12 cellular contexts compared by ENCODE assay signal in genomic region chr3:14146381-14147062, GRCh38. TPM values are rescaled to one million over a fixed set of nuclear protein-coding genes. Genes with fewer than 3 reads are reported as not detected.
DNase-seq lines count a peak whose midpoint lies in the region; ATAC-seq, FAIRE-seq and TF ChIP-seq lines count a peak whose summit lies in the region.
"Had no signal": no experiment of that assay in that cellular context is flagged by ENCODE, and none has a peak within 500 bp of the region (broad histone marks: within the 10 kb centered on the region; RNA-seq: fewer than 3 reads in every experiment).

No MANE protein-coding gene starts in this region.

- H3K27me3 ChIP-seq in astrocyte (ENCODE audit: insufficient read depth, low read length) (no peaks in the 10 kb centered on the region), tibial nerve (no peaks in the 10 kb centered on the region)

- no peak for FAIRE-seq in astrocyte (lab: Jason Lieb, UNC)

- no peak overlapping the region for H3K27ac Mint-ChIP-seq in activated naive CD4-positive, alpha-beta T cell treated with anti-CD3 and anti-CD28 coated beads, Interleukin-2, amount 10 ng/mL, durations not matched to agents 7 days and 5 days
- H3K27ac Mint-ChIP-seq in astrocyte (ENCODE audit: unreplicated experiment) = peak overlapping the region; percentile 67

- DNase-seq in activated naive CD4-positive, alpha-beta T cell treated with anti-CD3 and anti-CD28 coated beads, Interleukin-2, amount 10 ng/mL, durations not matched to agents 7 days and 5 days = peak; percentile 17
- no peak for DNase-seq in activated naive CD4-positive, alpha-beta T cell treated with anti-CD3 and anti-CD28 coated beads, Interleukin-2, amount 50 U/mL, for 16 hours
- DNase-seq in astrocyte (ENCODE audit: low read depth) (no peak), mesenteric fat pad (ENCODE audit: low spot score) (peak; percentile 79), tibial nerve (ENCODE audit: low spot score in 2 of 2) (no peak)
- no peak for DNase-seq in stimulated activated CD4-positive, alpha-beta T cell treated with anti-CD3 and anti-CD28 coated beads, Interleukin-2, amount 100 ng/mL, for 48 hours
- DNase-seq: activated naive CD8-positive, alpha-beta T cell treated with anti-CD3 and anti-CD28 coated beads, Interleukin-2, amount 10 ng/mL, durations not matched to agents 7 days and 5 days; erythroblast; NCI-H1105; posterior cingulate gyrus had no signal

- no peaks in the 10 kb centered on the region for H3K27me3 Mint-ChIP-seq in activated naive CD4-positive, alpha-beta T cell treated with anti-CD3 and anti-CD28 coated beads, Interleukin-2, amount 10 ng/mL, durations not matched to agents 7 days and 5 days
- no peaks in the 10 kb centered on the region for H3K27me3 Mint-ChIP-seq in astrocyte (ENCODE audit: low read depth, unreplicated experiment)
- H3K27me3 Mint-ChIP-seq: activated naive CD8-positive, alpha-beta T cell treated with anti-CD3 and anti-CD28 coated beads, Interleukin-2, amount 10 ng/mL, durations not matched to agents 7 days and 5 days had no signal

- H3K4me3 ChIP-seq in astrocyte (ENCODE audit: insufficient read depth, low read depth, low read length) (no peak overlapping the region), tibial nerve (no peak overlapping the region)

- no peaks in the 10 kb centered on the region for H3K9me3 Mint-ChIP-seq in activated naive CD4-positive, alpha-beta T cell treated with anti-CD3 and anti-CD28 coated beads, Interleukin-2, amount 10 ng/mL, durations not matched to agents 7 days and 5 days
- H3K9me3 Mint-ChIP-seq in astrocyte (ENCODE audit: unreplicated experiment) = no peaks in the 10 kb centered on the region
- H3K9me3 Mint-ChIP-seq: activated naive CD8-positive, alpha-beta T cell treated with anti-CD3 and anti-CD28 coated beads, Interleukin-2, amount 10 ng/mL, durations not matched to agents 7 days and 5 days had no signal

- TF ChIP-seq POLR2A in tibial nerve (IDR thresholded peaks at IDR 0.05) = no peak

- H3K9ac ChIP-seq in astrocyte (ENCODE audit: low read length) = no peak overlapping the region

- CTCF ChIA-PET in activated naive CD4-positive, alpha-beta T cell treated with anti-CD3 and anti-CD28 coated beads, Interleukin-2, amount 10 ng/mL, durations not matched to agents 7 days and 5 days (lab: Charles Lee) = interaction anchor here (4.9 kb wide), 1 partner anchor 21 kb away, joined by 22 read pairs; the partner anchor contains the start of genes CHCHD4 and TMEM43

- H3K27ac ChIP-seq in astrocyte (ENCODE audit: low read depth, low read length) (no peak overlapping the region), tibial nerve (peak overlapping the region in 3 of 4 donors; percentile 80 to 96 (median 94))

- peaks cover 3% of the 10 kb centered on the region for H4K20me1 ChIP-seq in astrocyte (ENCODE audit: insufficient read depth, low read length)

- no peak overlapping the region for H2AFZ ChIP-seq in astrocyte (ENCODE audit: low read depth, low read length)

- peaks cover 45% of the 10 kb centered on the region for H3K36me3 Mint-ChIP-seq in activated naive CD4-positive, alpha-beta T cell treated with anti-CD3 and anti-CD28 coated beads, Interleukin-2, amount 10 ng/mL, durations not matched to agents 7 days and 5 days
- peaks cover 24% of the 10 kb centered on the region for H3K36me3 Mint-ChIP-seq in astrocyte (ENCODE audit: low read depth, unreplicated experiment)

- H3K4me1 Mint-ChIP-seq in activated naive CD4-positive, alpha-beta T cell treated with anti-CD3 and anti-CD28 coated beads, Interleukin-2, amount 10 ng/mL, durations not matched to agents 7 days and 5 days = peaks cover 40% of the 10 kb centered on the region
- peaks cover 43% of the 10 kb centered on the region for H3K4me1 Mint-ChIP-seq in astrocyte (ENCODE audit: low read depth, unreplicated experiment)

- no peak for TF ChIP-seq EP300 in tibial nerve (IDR thresholded peaks at IDR 0.05)

- WGBS in tibial nerve, 2 donors = 82 to 94% methylated on average over 10 of the region's 10 CpGs

- ATAC-seq in GM19035 (IDR thresholded peaks at IDR 0.05; ENCODE audit: unreplicated experiment) = no peak
- no peak for ATAC-seq in GM21526 (IDR thresholded peaks at IDR 0.05; ENCODE audit: low FRiP score, unreplicated experiment)

- H3K9me3 ChIP-seq in astrocyte (ENCODE audit: insufficient read depth, low read depth, low read length) = no peaks in the 10 kb centered on the region
- H3K9me3 ChIP-seq in tibial nerve = no peaks in the 10 kb centered on the region

- H3K4me3 Mint-ChIP-seq in activated naive CD4-positive, alpha-beta T cell treated with anti-CD3 and anti-CD28 coated beads, Interleukin-2, amount 10 ng/mL, durations not matched to agents 7 days and 5 days = no peak overlapping the region
- H3K4me3 Mint-ChIP-seq in astrocyte (ENCODE audit: unreplicated experiment) = no peak overlapping the region
- H3K4me3 Mint-ChIP-seq: activated naive CD8-positive, alpha-beta T cell treated with anti-CD3 and anti-CD28 coated beads, Interleukin-2, amount 10 ng/mL, durations not matched to agents 7 days and 5 days had no signal

- H3K79me2 ChIP-seq in astrocyte (ENCODE audit: insufficient read depth, low read length) = no peaks in the 10 kb centered on the region

- no peak overlapping the region for H3K4me2 ChIP-seq in astrocyte (ENCODE audit: low read length)

- peaks cover 13% of the 10 kb centered on the region for H3K36me3 ChIP-seq in astrocyte (ENCODE audit: insufficient read depth, low read length)
- peaks cover 0 to 67% (median 8%) of the 10 kb centered on the region in 3 donors for H3K36me3 ChIP-seq in tibial nerve

- H3K4me1 ChIP-seq in astrocyte (ENCODE audit: insufficient read depth, low read length) (peaks cover 30% of the 10 kb centered on the region), tibial nerve (peaks cover 0 to 55% (median 31%) of the 10 kb centered on the region in 4 donors)

- TF ChIP-seq CTCF in astrocyte (IDR thresholded peaks at IDR 0.05; ENCODE audit: insufficient read depth, low read depth, low read length) = no peak
- TF ChIP-seq CTCF in tibial nerve (IDR thresholded peaks at IDR 0.05) = no peak

RNA-seq across cellular contexts. Expression of gene TMEM43, which starts 21.7 kb away (rescaled TPM):
- total RNA-seq in astrocyte (76.7 and 79.2 TPM in 2 replicates), mesenteric fat pad (99.3 TPM), tibial nerve (100 to 1,000 TPM in 3 of 4 donors, 10 to 100 TPM in 1; 99.9 to 130 (median 120) TPM)

RNA-seq across cellular contexts. Expression of gene CHCHD4, which starts 21.9 kb away (rescaled TPM):
- total RNA-seq in astrocyte = 10.3 TPM in 2 replicates
- total RNA-seq in mesenteric fat pad = 18.1 TPM
- 10 to 100 TPM; 10.7 to 17.7 (median 13.8) TPM for total RNA-seq in tibial nerve

RNA-seq across cellular contexts. Expression of gene XPC, which starts 31.9 kb away (rescaled TPM):
- total RNA-seq in astrocyte (28.2 and 33.6 TPM in 2 replicates), mesenteric fat pad (24.8 TPM), tibial nerve (10 to 100 TPM; 47.7 to 77.1 (median 61.3) TPM)

RNA-seq across cellular contexts. Expression of gene LSM3, which starts 32.1 kb away (rescaled TPM):
- total RNA-seq in astrocyte (8.4 and 9.5 TPM in 2 replicates), mesenteric fat pad (10.0 TPM), tibial nerve (1 to 10 TPM; 4.8 to 7.9 (median 5.8) TPM)

Comparison
In these comparisons a context has a peak if more than half of its experiments do, and no peak if none do; other contexts are left out.
1. DNase-seq: peak in activated naive CD4-positive, alpha-beta T cell treated with anti-CD3 and anti-CD28 coated beads, Interleukin-2, amount 10 ng/mL, durations not matched to agents 7 days and 5 days (single experiment) and mesenteric fat pad (single experiment); none in activated naive CD4-positive, alpha-beta T cell treated with anti-CD3 and anti-CD28 coated beads, Interleukin-2, amount 50 U/mL, for 16 hours (single experiment), astrocyte (single experiment), tibial nerve (0 of 2) and stimulated activated CD4-positive, alpha-beta T cell treated with anti-CD3 and anti-CD28 coated beads, Interleukin-2, amount 100 ng/mL, for 48 hours (0 of 2).